Comparison of ENCODE assay signal across 21 cellular contexts in the genomic region with DNA sequence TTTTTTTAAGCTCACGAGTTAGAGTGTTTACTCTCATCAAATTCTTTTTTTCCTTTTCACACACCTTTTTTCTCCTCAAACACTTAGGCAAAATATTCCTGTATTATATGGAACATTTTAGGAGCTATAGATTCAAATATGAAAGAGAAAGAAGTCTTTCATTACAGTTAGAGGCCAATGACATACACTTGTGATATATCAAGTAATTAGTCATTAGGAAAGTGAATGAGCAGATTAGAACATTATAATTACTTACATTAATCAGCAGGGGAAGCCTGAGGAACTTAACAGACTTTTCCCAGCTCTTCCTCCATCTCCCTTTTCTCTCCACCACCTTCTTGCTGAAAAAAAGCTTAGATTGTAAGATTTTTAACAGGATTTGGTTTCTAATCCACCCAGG. TPM values are rescaled to one million over a fixed set of nuclear protein-coding genes. Genes with fewer than 3 reads are reported as not detected.
DNase-seq lines count a peak whose midpoint lies in the region; ATAC-seq and TF ChIP-seq lines count a peak whose summit lies in the region.
"Had no signal": no experiment of that assay in that cellular context is flagged by ENCODE, and none has a peak within 500 bp of the region (broad histone marks: within the 10 kb centered on the region; RNA-seq: fewer than 3 reads in every experiment).

No MANE protein-coding gene starts in this region.

- H3K36me3 ChIP-seq in mucosa of stomach (ENCODE audit: control insufficient read depth, insufficient read depth, low read length) (peaks cover 39% of the 10 kb centered on the region), H7 (replicated peaks; ENCODE audit: control insufficient read depth, insufficient read depth, low read length) (peaks cover 24% of the 10 kb centered on the region)

- H3K4me3 ChIP-seq in mucosa of stomach (ENCODE audit: low read length) (no peak overlapping the region), H7 (ENCODE audit: insufficient read depth, low read depth, low read length) (no peak overlapping the region)
- H3K4me3 ChIP-seq: A549, GM12878 had no signal

- DNase-seq in activated T-cell treated with anti-CD3 and anti-CD28 coated beads, Interleukin-2, amount 50 U/mL, for 72 hours: no peak
- no peak for DNase-seq in activated T-cell treated with anti-CD3 and anti-CD28 coated beads, Interleukin-2, amount 50 U/mL, for 48 hours
- no peak for DNase-seq in CD4-positive, alpha-beta T cell
- DNase-seq in H7: no peak
- DNase-seq in NCI-H69 (lab: John Stamatoyannopoulos, UW): no peak
- no peak for DNase-seq in amniotic stem cell (lab: John Stamatoyannopoulos, UW)
- DNase-seq: CD8-positive, alpha-beta T cell; EL; HCEC 1CT; KBM-7; NCI-H1694 treated with DMSO at 0.1 percent for 48 hours; NCI-H2107; NCI-H510A; NCI-H82; OCI-M1; RPMI8226; SHP77 treated with DMSO at 0.1 percent for 48 hours had no signal

- peak overlapping the region; percentile 62 for H3K27ac Mint-ChIP-seq in activated T-cell treated with anti-CD3 and anti-CD28 coated beads, Interleukin-2, amount 50 U/mL, for 72 hours
- peak overlapping the region; percentile 21 for H3K27ac Mint-ChIP-seq in CD4-positive, alpha-beta T cell
- H3K27ac Mint-ChIP-seq in activated naive CD8-positive, alpha-beta T cell: peak overlapping the region; percentile 74

- ATAC-seq in activated T-cell treated with anti-CD3 and anti-CD28 coated beads, Interleukin-2, amount 50 U/mL, for 72 hours (replicated peaks in 1 of 2): no peak
- no peak for ATAC-seq in CD4-positive, alpha-beta T cell (ENCODE audit: poor library complexity)
- ATAC-seq: A549; CD8-positive, alpha-beta T cell; GM12878 had no signal

- CTCF ChIA-PET in CD4-positive, alpha-beta T cell (lab: Charles Lee): interaction anchor here (1.4 to 2.1 kb wide), 4 partner anchors 10 to 513 kb away, joined by 3 to 6 read pairs (median 4); no protein-coding TSS in a partner anchor

- H3K36me3 Mint-ChIP-seq in activated T-cell treated with anti-CD3 and anti-CD28 coated beads, Interleukin-2, amount 50 U/mL, for 72 hours (ENCODE audit: insufficient read depth in 2 of 2): peaks cover 1 to 16% of the 10 kb centered on the region in 2 donors
- peaks cover 100% of the 10 kb centered on the region for H3K36me3 Mint-ChIP-seq in CD4-positive, alpha-beta T cell (ENCODE audit: low read depth)
- peaks cover 20% of the 10 kb centered on the region for H3K36me3 Mint-ChIP-seq in activated naive CD8-positive, alpha-beta T cell

- H3K4me3 Mint-ChIP-seq in activated T-cell treated with anti-CD3 and anti-CD28 coated beads, Interleukin-2, amount 50 U/mL, for 72 hours: no peak overlapping the region
- no peak overlapping the region for H3K4me3 Mint-ChIP-seq in CD4-positive, alpha-beta T cell
- H3K4me3 Mint-ChIP-seq in activated naive CD8-positive, alpha-beta T cell: no peak overlapping the region
- H3K4me3 Mint-ChIP-seq: CD8-positive, alpha-beta T cell had no signal

- POLR2A ChIA-PET in CD4-positive, alpha-beta T cell (lab: Charles Lee): interaction anchor here (0.7 kb wide), 1 partner anchor 13 kb away, joined by 3 read pairs; no protein-coding TSS in a partner anchor

- H3K27me3 Mint-ChIP-seq in activated T-cell treated with anti-CD3 and anti-CD28 coated beads, Interleukin-2, amount 50 U/mL, for 72 hours (ENCODE audit: low read depth): no peaks in the 10 kb centered on the region
- no peaks in the 10 kb centered on the region for H3K27me3 Mint-ChIP-seq in CD4-positive, alpha-beta T cell
- H3K27me3 Mint-ChIP-seq in activated naive CD8-positive, alpha-beta T cell: no peaks in the 10 kb centered on the region

- intact Hi-C loops in CD4-positive, alpha-beta T cell (cut with DNase I, micrococcal nuclease): no loop called here

- no peak for TF ChIP-seq CTCF in CD4-positive, alpha-beta T cell (IDR thresholded peaks at IDR 0.05)

- no peaks in the 10 kb centered on the region for H3K9me3 Mint-ChIP-seq in activated T-cell treated with anti-CD3 and anti-CD28 coated beads, Interleukin-2, amount 50 U/mL, for 72 hours
- H3K9me3 Mint-ChIP-seq in CD4-positive, alpha-beta T cell: no peaks in the 10 kb centered on the region
- H3K9me3 Mint-ChIP-seq in activated naive CD8-positive, alpha-beta T cell (ENCODE audit: low read depth): no peaks in the 10 kb centered on the region
- H3K9me3 Mint-ChIP-seq: CD8-positive, alpha-beta T cell had no signal

- no peak overlapping the region for H3K27ac ChIP-seq in CD4-positive, alpha-beta T cell (ENCODE audit: low read depth, low read length)
- H3K27ac ChIP-seq: A549 had no signal

- peak overlapping the region; percentile 9 for H3K9ac ChIP-seq in mucosa of stomach (ENCODE audit: low read length)

- no peaks in the 10 kb centered on the region for H3K27me3 ChIP-seq in CD4-positive, alpha-beta T cell (ENCODE audit: control insufficient read depth, insufficient read depth, low read length)
- H3K27me3 ChIP-seq in mucosa of stomach (ENCODE audit: control insufficient read depth, insufficient read depth, low read length) (no peaks in the 10 kb centered on the region), H7 (ENCODE audit: control insufficient read depth, insufficient read depth, low read length) (no peaks in the 10 kb centered on the region)

- H3K4me1 Mint-ChIP-seq in activated T-cell treated with anti-CD3 and anti-CD28 coated beads, Interleukin-2, amount 50 U/mL, for 72 hours (ENCODE audit: low read depth): peaks cover 12% of the 10 kb centered on the region
- peaks cover 37% of the 10 kb centered on the region for H3K4me1 Mint-ChIP-seq in CD4-positive, alpha-beta T cell (ENCODE audit: low read depth)
- H3K4me1 Mint-ChIP-seq in activated naive CD8-positive, alpha-beta T cell (ENCODE audit: low read depth): peaks cover 23% of the 10 kb centered on the region

- no peaks in the 10 kb centered on the region for H3K9me3 ChIP-seq in CD4-positive, alpha-beta T cell (ENCODE audit: control insufficient read depth, low read length)
- no peaks in the 10 kb centered on the region for H3K9me3 ChIP-seq in mucosa of stomach (ENCODE audit: control insufficient read depth, low read length)
- H3K9me3 ChIP-seq: A549 had no signal

- H3K4me1 ChIP-seq in mucosa of stomach (ENCODE audit: control insufficient read depth, insufficient read depth, low read length): peaks cover 35% of the 10 kb centered on the region
- H3K4me1 ChIP-seq: A549 had no signal

RNA-seq across cellular contexts. Expression of gene KLF3, which starts 29.5 kb away (rescaled TPM):
- total RNA-seq in activated T-cell treated with anti-CD3 and anti-CD28 coated beads, Interleukin-2, amount 50 U/mL, for 72 hours: 1 to 10 TPM; 7.4 to 9.6 TPM
- total RNA-seq in CD4-positive, alpha-beta T cell: 100 to 1,000 TPM; 203 to 204 TPM
- total RNA-seq in H7 (2014; rRNA removed; shearing (Covaris generic)): 8.8 and 13.0 TPM in 2 replicates

Comparison
In these comparisons a context has a peak if more than half of its experiments do, and no peak if none do; other contexts are left out.
1. H3K27ac Mint-ChIP-seq: peak in every context shown above with its lines; median percentile 74 in activated naive CD8-positive, alpha-beta T cell; 62 in activated T-cell treated with anti-CD3 and anti-CD28 coated beads, Interleukin-2, amount 50 U/mL, for 72 hours; 21 in CD4-positive, alpha-beta T cell.
2. RNA of gene KLF3, which starts 29.5 kb away (total RNA-seq): 203 to 204 TPM in CD4-positive, alpha-beta T cell; 7.4 to 9.6 TPM in activated T-cell treated with anti-CD3 and anti-CD28 coated beads, Interleukin-2, amount 50 U/mL, for 72 hours and 8.8 to 13.0 TPM in H7; every median in the first group is over 10 times any median in the second.